ENCODE assay signal across 17 cellular contexts in the genomic region with DNA sequence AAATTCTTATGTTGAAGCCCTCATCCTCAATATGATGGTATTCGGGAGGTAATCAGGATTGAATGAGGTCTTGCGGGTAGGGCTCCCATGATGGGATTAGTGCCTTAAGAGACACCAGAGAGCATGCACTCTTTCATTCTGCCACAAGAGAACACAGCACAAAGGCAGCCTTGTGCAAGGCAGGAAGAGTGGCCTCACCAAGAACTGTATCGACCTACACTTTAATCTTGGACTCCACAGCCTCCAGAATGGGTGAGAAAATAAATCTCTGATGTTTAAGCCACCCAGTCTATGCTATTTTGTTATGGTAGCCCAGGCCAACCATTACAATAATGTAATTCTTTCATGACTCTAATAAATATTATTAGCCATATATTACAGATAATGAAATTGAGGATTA.
"Had no signal": no experiment of that assay in that cellular context is flagged by ENCODE, and none has a peak within 500 bp of the region (broad histone marks: within the 10 kb centered on the region; RNA-seq: fewer than 3 reads in every experiment).

No MANE protein-coding gene starts in this region.

- H3K9me3 ChIP-seq: gastroesophageal sphincter, left lung, neutrophil had no signal

- H3K4me3 ChIP-seq: cardiac muscle cell, gastroesophageal sphincter, left lung had no signal

- H3K4me1 ChIP-seq: parathyroid adenoma had no signal

- H3K36me3 ChIP-seq: cardiac muscle cell, left lung, neutrophil had no signal

- H3K27me3 ChIP-seq: cardiac muscle cell, gastroesophageal sphincter, left lung, neutrophil had no signal

- DNase-seq: activated B cell treated with CpG ODN at 0.5 μM for 24 hours; activated CD4-positive, alpha-beta T cell treated with anti-CD3 and anti-CD28 coated beads for 48 hours; activated CD8-positive, alpha-beta T cell treated with anti-CD3 and anti-CD28 coated beads for 36 hours; activated effector memory CD4-positive, alpha-beta T cell treated with anti-CD3 and anti-CD28 coated beads, Interleukin-2, amount 50 U/mL, for 16 hours; activated T-cell treated with anti-CD3 and anti-CD28 coated beads, Interleukin-2, amount 50 U/mL, for 4 hours; erythroblast; kidney; left lung; mammary epithelial cell; naive thymus-derived CD4-positive, alpha-beta T cell; retina; stimulated activated CD4-positive, alpha-beta T cell treated with anti-CD3 and anti-CD28 coated beads, Interleukin-4, amount 100 ng/mL, for 1 hour; stimulated activated naive CD4-positive, alpha-beta T cell treated with Interleukin-2 at 50 U/mL for 16 hours had no signal

- H3K27ac ChIP-seq: cardiac muscle cell, gastroesophageal sphincter, left lung, neutrophil, parathyroid adenoma had no signal
